In the genomic region with DNA sequence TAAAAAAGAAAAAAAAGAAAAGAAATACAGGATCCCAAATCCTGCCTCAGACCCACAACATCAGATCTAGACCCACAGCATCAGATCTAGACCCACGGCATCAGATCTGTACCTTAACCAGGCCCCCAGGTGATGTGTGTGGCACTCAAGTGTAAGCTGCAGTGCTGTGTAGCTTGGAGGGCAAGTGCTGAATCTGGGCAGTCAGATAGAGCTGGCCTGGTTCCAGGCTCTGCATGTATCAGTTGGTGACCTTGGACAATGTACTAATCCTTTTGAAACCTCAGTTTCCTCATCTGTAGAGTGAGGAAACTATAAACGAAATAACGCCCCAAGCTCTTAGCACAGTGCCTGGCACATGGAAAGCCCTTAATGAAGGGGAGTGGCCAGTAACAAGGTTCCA, we compare ENCODE assay signal across 21 cellular contexts. TPM values are rescaled to one million over a fixed set of nuclear protein-coding genes. Genes with fewer than 3 reads are reported as not detected.
A peak's percentile ranks its signal among the peaks of the same experiment; 100 is the strongest.
DNase-seq lines count a peak whose midpoint lies in the region; ATAC-seq and TF ChIP-seq lines count a peak whose summit lies in the region.
"Had no signal": no experiment of that assay in that cellular context is flagged by ENCODE, and none has a peak within 500 bp of the region (broad histone marks: within the 10 kb centered on the region; RNA-seq: fewer than 3 reads in every experiment).

No MANE protein-coding gene starts in this region.

- H2AK9ac ChIP-seq in IMR-90 (replicated peaks; ENCODE audit: low read depth, low read length, poor library complexity), result no peak overlapping the region

- H4K5ac ChIP-seq in IMR-90 (ENCODE audit: low read depth, low read length), result peak overlapping the region; percentile 90

- peak overlapping the region; percentile 96 for H2BK5ac ChIP-seq in IMR-90 (ENCODE audit: low read depth, low read length, poor library complexity, severe bottlenecking)

- in situ Hi-C loops in IMR-90 (cut with MboI; ENCODE audit: low sequenced_read_pairs), result no loop called here

- H3K9me1 ChIP-seq in IMR-90 (ENCODE audit: insufficient read depth, low read length), result peaks cover 51% of the 10 kb centered on the region

- peak overlapping the region; percentile 35; the same call in 1 of the 2 replicates for H3K56ac ChIP-seq in IMR-90 (ENCODE audit: extremely low read depth, insufficient read depth, low read length)

- H3K4ac ChIP-seq in IMR-90 (ENCODE audit: low read depth, low read length), result peak overlapping the region; percentile 94

- peak overlapping the region; percentile 97 for H2BK15ac ChIP-seq in IMR-90 (ENCODE audit: low read depth, low read length)

- POLR2A ChIA-PET in IMR-90 (lab: Charles Lee; ENCODE audit: unreplicated experiment), result no interaction called here

- H3K9ac ChIP-seq in IMR-90 (ENCODE audit: low read depth, low read length), result peak overlapping the region; percentile 26; the same call in 1 of the 2 replicates

- no peak overlapping the region for H3K4me3 ChIP-seq in IMR-90 (ENCODE audit: insufficient read depth, low read depth, low read length)
- no peak overlapping the region for H3K4me3 ChIP-seq in muscle layer of duodenum (ENCODE audit: low read depth in 1 of 2, low read length in 2 of 2)
- H3K4me3 ChIP-seq in tibial artery, result no peak overlapping the region
- H3K4me3 ChIP-seq: Peyer's patch, SK-N-MC had no signal

- H2AFZ ChIP-seq in IMR-90 (replicated peaks; ENCODE audit: low read length, poor library complexity), result no peak overlapping the region

- peak overlapping the region; percentile 97 for H4K91ac ChIP-seq in IMR-90 (ENCODE audit: insufficient read depth, low read depth, low read length)

- peak overlapping the region; percentile 87 for H3K23ac ChIP-seq in IMR-90 (ENCODE audit: low read depth, low read length)

- H3K4me2 ChIP-seq in IMR-90 (ENCODE audit: low read depth, low read length), result peak overlapping the region; percentile 48

- dilution Hi-C loops in IMR-90 (cut with HindIII; ENCODE audit: low sequenced_read_pairs, unreplicated experiment), result no loop called here

- DNase-seq in IMR-90 (no peak), SKM-1 treated with dmso at 0.1 percent for 144 hours (lab: John Stamatoyannopoulos, UW; ENCODE audit: unreplicated experiment) (peak; percentile 28), tibial artery (no peak), COLO668 (lab: John Stamatoyannopoulos, UW; ENCODE audit: unreplicated experiment) (no peak), NCI-H1092 treated with DMSO at 0.1 percent for 48 hours (lab: John Stamatoyannopoulos, UW) (no peak)
- DNase-seq: COR-L47, DMS 273 treated with DMSO at 0.1 percent for 48 hours, DND-41, H7, HFFc6, NCI-H1436 treated with DMSO at 0.1 percent for 48 hours, NCI-H2081, NCI-H2171 treated with DMSO at 0.1 percent for 48 hours, NCI-H446, NCI-H526 treated with DMSO at 0.1 percent for 48 hours, Peyer's patch had no signal

- no peak for TF ChIP-seq POLR2A in IMR-90 (IDR thresholded peaks at IDR 0.05; ENCODE audit: low read depth, low read length)

- CTCF ChIA-PET in IMR-90 (lab: Yijun Ruan, JAX), result interaction anchor here (0.5 to 1.3 kb wide), 2 partner anchors 38 to 363 kb away, joined by 3 read pairs; no protein-coding TSS in a partner anchor

- H4K8ac ChIP-seq in IMR-90 (ENCODE audit: low read depth in 2 of 2, low read length in 2 of 2), result peak overlapping the region; percentile 70 to 90

- peak overlapping the region; percentile 99 for H2BK20ac ChIP-seq in IMR-90 (ENCODE audit: low read depth, low read length)

- intact Hi-C loops in IMR-90 (cut with micrococcal nuclease), result no loop called here
- intact Hi-C loops in tibial artery (cut with DNase I; ENCODE audit: low total_unique reads), result no loop called here

- H3K14ac ChIP-seq in IMR-90 (replicated peaks; ENCODE audit: low read depth, low read length), result peak overlapping the region; percentile 92

- no CpG with 5 or more reads among the region's 3 CpGs for WGBS in IMR-90 (ENCODE audit: extremely low coverage in 2 of 2, insufficient read length in 1 of 2), 2 experiments

- TF ChIP-seq RAD21 in IMR-90 (IDR thresholded peaks at IDR 0.05; ENCODE audit: low read length), result no peak

- H3K27ac ChIP-seq in IMR-90 (ENCODE audit: insufficient read depth, low read length), result peak overlapping the region; percentile 86
- peak overlapping the region; percentile 26 for H3K27ac ChIP-seq in muscle layer of duodenum (ENCODE audit: low read length)
- H3K27ac ChIP-seq in tibial artery, result peak overlapping the region; percentile 77 to 85
- H3K27ac ChIP-seq: C4-2B, SK-N-MC had no signal

- no peaks in the 10 kb centered on the region for H4K20me1 ChIP-seq in IMR-90 (ENCODE audit: insufficient read depth, low read length)

- BruUV-seq in IMR-90 (replicated peaks; lab: Mats Ljungman, UMichigan), result no TSS peak

- H2AK5ac ChIP-seq in IMR-90 (ENCODE audit: low read depth, low read length), result peak overlapping the region; percentile 98

- no peaks in the 10 kb centered on the region for H3K27me3 ChIP-seq in IMR-90 (ENCODE audit: control insufficient read depth, insufficient read depth, low read length)
- H3K27me3 ChIP-seq in muscle layer of duodenum (ENCODE audit: low read depth, low read length), result no peaks in the 10 kb centered on the region
- H3K27me3 ChIP-seq in tibial artery, result no peaks in the 10 kb centered on the region
- H3K27me3 ChIP-seq: Peyer's patch had no signal

- H3K4me1 ChIP-seq in IMR-90 (ENCODE audit: control insufficient read depth, insufficient read depth, low read length), result peaks cover 52% of the 10 kb centered on the region
- peaks cover 27 to 56% of the 10 kb centered on the region in 2 donors for H3K4me1 ChIP-seq in muscle layer of duodenum (ENCODE audit: control insufficient read depth in 1 of 2, insufficient read depth in 2 of 2, low read length in 2 of 2)
- H3K4me1 ChIP-seq in tibial artery, result peaks cover 6 to 81% (median 65%) of the 10 kb centered on the region in 4 donors

- H3K18ac ChIP-seq in IMR-90 (ENCODE audit: low read depth, low read length), result peak overlapping the region; percentile 98

- H3K9me3 ChIP-seq in IMR-90 (ENCODE audit: control insufficient read depth, insufficient read depth, low read length), result peaks cover 7% of the 10 kb centered on the region
- H3K9me3 ChIP-seq in muscle layer of duodenum (ENCODE audit: control insufficient read depth in 1 of 2, low read length in 2 of 2), result peaks cover 0 to 7% of the 10 kb centered on the region in 2 donors
- peaks cover 0 to 6% (median 0%) of the 10 kb centered on the region in 3 donors for H3K9me3 ChIP-seq in tibial artery
- H3K9me3 ChIP-seq: Peyer's patch had no signal

- ATAC-seq in IMR-90 (ENCODE audit: low read depth) (no peak), GM18867 (IDR thresholded peaks at IDR 0.05; ENCODE audit: unreplicated experiment) (no peak)
- ATAC-seq: HepG2 had no signal

- H3K36me3 ChIP-seq in IMR-90 (ENCODE audit: control insufficient read depth, insufficient read depth, low read length) (peaks cover 7% of the 10 kb centered on the region; the same call in 1 of the 2 replicates), muscle layer of duodenum (ENCODE audit: control insufficient read depth in 1 of 2, insufficient read depth in 2 of 2, low read length in 2 of 2) (no peaks in the 10 kb centered on the region), tibial artery (no peaks in the 10 kb centered on the region)
- H3K36me3 ChIP-seq: Peyer's patch had no signal

- peak overlapping the region; percentile 99 for H2BK120ac ChIP-seq in IMR-90 (ENCODE audit: low read depth, low read length)

- TF ChIP-seq CTCF in IMR-90 (conservative IDR thresholded peaks at IDR 0.05; ENCODE audit: low read depth, low read length) (no peak), tibial artery (IDR thresholded peaks at IDR 0.05) (no peak)

- H3K79me1 ChIP-seq in IMR-90 (ENCODE audit: low read depth in 1 of 2, low read length in 2 of 2), result peaks cover 19 to 63% of the 10 kb centered on the region in 2 experiments; a peak in 3 of 4 replicates

TF ChIP-seq in IMR-90, 13 proteins besides CTCF, POLR2A, EP300 and RAD21:
- no peak for TF ChIP-seq FOS (IDR thresholded peaks at IDR 0.05; ENCODE audit: low read depth, low read length)
- TF ChIP-seq CEBPB (IDR thresholded peaks at IDR 0.05; ENCODE audit: low read depth, low read length), result no peak
- no peak for TF ChIP-seq MAFK (IDR thresholded peaks at IDR 0.05; ENCODE audit: low read depth, low read length)

RNA-seq across cellular contexts. Expression of a gene that starts 16.7 kb away (rescaled TPM):
- 1.9 and 2.2 TPM in 2 replicates for total RNA-seq in IMR-90 (2012; rRNA removed)
- 3.1 and 3.7 TPM in 2 replicates for polyA plus RNA-seq in IMR-90 (2012; rRNA removed)
- polyA plus RNA-seq in IMR-90 (2012; cell fraction: cytosol; rRNA removed), result 1.9 and 4.0 TPM in 2 replicates
- polyA plus RNA-seq in IMR-90 (2012; cell fraction: nucleus; rRNA removed; ENCODE audit: low replicate concordance), result 4.3 and 4.6 TPM in 2 replicates
- total RNA-seq: H7, HepG2 had no signal
- polyA plus RNA-seq: HepG2 had no signal

Comparison
In these comparisons a context has a peak if more than half of its experiments do, and no peak if none do; other contexts are left out.
1. H3K27ac ChIP-seq: peak in every context shown above with its lines; median percentile 86 in IMR-90; 81 in tibial artery; 26 in muscle layer of duodenum.